Comparison of ENCODE assay signal across 29 cellular contexts in genomic region chr13:98941536-98941935, GRCh38.
"Had no signal": no experiment of that assay in that cellular context is flagged by ENCODE, and none has a peak within 500 bp of the region (broad histone marks: within the 10 kb centered on the region; RNA-seq: fewer than 3 reads in every experiment).

No MANE protein-coding gene starts in this region.

- H2AFZ ChIP-seq: neural progenitor cell, parathyroid adenoma had no signal

- H3K79me2 ChIP-seq: parathyroid adenoma had no signal

- H3K4me3 Mint-ChIP-seq: naive B cell; neural progenitor cell; stimulated activated effector memory CD8-positive, alpha-beta T cell treated with anti-CD3 and anti-CD28 coated beads, Interleukin-12 subunit alpha, Interleukin-12 subunit beta, amount 100 ng/mL, for 72 hours; stimulated activated naive B cell treated with anti-CD40 and anti-IgM and Interleukin-4, amounts not matched to agents 10 μg/mL and 1 μg/mL and 100 μg/mL, for 72 hours; stimulated activated naive CD8-positive, alpha-beta T cell treated with anti-CD3 and anti-CD28 coated beads, Interleukin-15, Interleukin-2, amounts not matched to agents 100 ng/mL and 50 ng/mL, for 24 hours had no signal

- H3K27me3 Mint-ChIP-seq: naive thymus-derived CD8-positive, alpha-beta T cell; stimulated activated naive B cell treated with anti-CD40 and anti-IgM and Interleukin-4, amounts not matched to agents 10 μg/mL and 1 μg/mL and 100 μg/mL, for 72 hours; stimulated activated naive CD8-positive, alpha-beta T cell treated with anti-CD3 and anti-CD28 coated beads, Interleukin-15, Interleukin-2, amounts not matched to agents 100 ng/mL and 50 ng/mL, for 24 hours had no signal

- H3K9me3 ChIP-seq: ovary, psoas muscle, right lobe of liver, sigmoid colon, stomach, thoracic aorta, thyroid gland, tibial nerve, upper lobe of left lung had no signal

- H3K9me3 Mint-ChIP-seq: naive B cell; naive thymus-derived CD8-positive, alpha-beta T cell; nephron; neural progenitor cell; stimulated activated effector memory CD8-positive, alpha-beta T cell treated with anti-CD3 and anti-CD28 coated beads, Interleukin-12 subunit alpha, Interleukin-12 subunit beta, amount 100 ng/mL, for 72 hours; stimulated activated naive B cell treated with anti-CD40 and anti-IgM and Interleukin-4, amounts not matched to agents 10 μg/mL and 1 μg/mL and 100 μg/mL, for 72 hours; stimulated activated naive CD8-positive, alpha-beta T cell treated with anti-CD3 and anti-CD28 coated beads, Interleukin-15, Interleukin-2, amounts not matched to agents 100 ng/mL and 50 ng/mL, for 24 hours had no signal

- H3K27me3 ChIP-seq: neural progenitor cell, ovary, right lobe of liver, sigmoid colon, stomach, thyroid gland, tibial nerve, upper lobe of left lung had no signal

- H3K4me1 ChIP-seq: parathyroid adenoma, psoas muscle, right lobe of liver had no signal

- H3K4me3 ChIP-seq: neural progenitor cell, ovary, psoas muscle, right lobe of liver, sigmoid colon, skin epidermis, smooth muscle cell, stomach, thoracic aorta, thyroid gland, tibial nerve, upper lobe of left lung had no signal

- DNase-seq: naive B cell; naive thymus-derived CD8-positive, alpha-beta T cell; occipital lobe; ovary; posterior cingulate gyrus; psoas muscle; right cardiac atrium; right lobe of liver; sigmoid colon; stimulated activated CD4-positive, alpha-beta T cell treated with anti-CD3 and anti-CD28 coated beads, Interleukin-15, amount 100 ng/mL, for 24 hours; stimulated activated CD4-positive, alpha-beta T cell treated with anti-CD3 and anti-CD28 coated beads, Interleukin-2, amount 100 ng/mL, for 24 hours; stimulated activated CD4-positive, alpha-beta T cell treated with anti-CD3 and anti-CD28 coated beads, Interleukin-2, amount 100 ng/mL, for 48 hours; stimulated activated CD4-positive, alpha-beta T cell treated with anti-CD3 and anti-CD28 coated beads, Interleukin-4, amount 100 ng/mL, for 24 hours; stimulated activated naive B cell treated with anti-CD40 and anti-IgM and Interleukin-4, amounts not matched to agents 10 μg/mL and 1 μg/mL and 100 μg/mL, for 72 hours; stimulated activated naive CD4-positive, alpha-beta T cell treated with Interleukin-2 at 50 U/mL for 16 hours; stomach; thyroid gland; trophoblast cell; upper lobe of left lung had no signal

- H3K36me3 ChIP-seq: neural progenitor cell, ovary, right lobe of liver, sigmoid colon, stomach, thoracic aorta, thyroid gland, tibial nerve, upper lobe of left lung had no signal

- H3K9ac ChIP-seq: neural progenitor cell, parathyroid adenoma had no signal

- ATAC-seq: naive thymus-derived CD8-positive, alpha-beta T cell; psoas muscle; right cardiac atrium; right lobe of liver; stimulated activated effector memory CD8-positive, alpha-beta T cell treated with anti-CD3 and anti-CD28 coated beads, Interleukin-12 subunit alpha, Interleukin-12 subunit beta, amount 100 ng/mL, for 72 hours; stimulated activated naive B cell treated with anti-CD40 and anti-IgM and Interleukin-4, amounts not matched to agents 10 μg/mL and 1 μg/mL and 100 μg/mL, for 72 hours had no signal

- H3K36me3 Mint-ChIP-seq: naive B cell; neural progenitor cell; stimulated activated effector memory CD8-positive, alpha-beta T cell treated with anti-CD3 and anti-CD28 coated beads, Interleukin-12 subunit alpha, Interleukin-12 subunit beta, amount 100 ng/mL, for 72 hours had no signal

- H3K27ac ChIP-seq: neural progenitor cell, parathyroid adenoma, psoas muscle, right lobe of liver, stomach, thoracic aorta, thyroid gland, upper lobe of left lung had no signal

- H3K27ac Mint-ChIP-seq: neural progenitor cell; progenitor cell of endocrine pancreas; stimulated activated effector memory CD8-positive, alpha-beta T cell treated with anti-CD3 and anti-CD28 coated beads, Interleukin-12 subunit alpha, Interleukin-12 subunit beta, amount 100 ng/mL, for 72 hours; stimulated activated naive B cell treated with anti-CD40 and anti-IgM and Interleukin-4, amounts not matched to agents 10 μg/mL and 1 μg/mL and 100 μg/mL, for 72 hours; stimulated activated naive CD8-positive, alpha-beta T cell treated with anti-CD3 and anti-CD28 coated beads, Interleukin-15, Interleukin-2, amounts not matched to agents 100 ng/mL and 50 ng/mL, for 24 hours had no signal

- H3K4me2 ChIP-seq: neural progenitor cell, smooth muscle cell had no signal
